In the genomic region with DNA sequence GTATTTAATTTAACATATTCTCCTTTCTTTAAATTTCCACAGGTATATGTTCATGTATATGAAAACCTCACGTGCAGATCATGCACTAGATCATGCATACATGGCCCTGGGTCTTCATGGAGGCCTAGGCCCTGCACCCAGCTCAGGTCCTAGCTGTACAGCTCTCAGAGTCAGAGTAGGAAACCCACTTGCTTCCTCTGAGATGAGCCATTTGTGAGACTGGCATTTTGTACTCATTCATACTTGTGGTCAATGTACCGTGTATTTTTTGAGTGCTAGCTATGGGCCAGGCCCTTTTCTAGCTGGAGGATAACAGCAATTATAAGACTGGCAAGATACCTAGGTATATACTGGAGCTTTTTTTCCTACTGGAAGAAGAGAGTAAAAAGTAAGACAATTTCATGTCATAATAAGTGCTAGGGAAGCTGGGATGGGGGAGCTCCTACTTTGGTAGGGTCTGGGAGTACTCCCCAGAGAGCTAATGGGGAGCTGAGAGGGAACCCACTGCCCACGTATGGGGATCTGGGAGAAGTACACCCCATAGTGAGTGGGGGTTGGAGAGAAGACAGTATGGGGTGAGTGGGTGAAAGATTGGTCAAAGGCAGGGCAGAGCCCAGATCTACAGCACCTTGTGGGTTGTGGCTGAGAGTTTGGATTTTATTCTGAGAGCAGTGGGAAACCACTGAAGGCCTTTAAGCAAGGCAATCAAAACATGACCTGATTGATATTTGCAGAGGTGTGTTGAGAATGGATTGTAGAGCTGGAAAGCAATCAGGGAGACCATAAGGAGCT, we compare ENCODE assay signal across 18 cellular contexts.
"Had no signal": no experiment of that assay in that cellular context is flagged by ENCODE, and none has a peak within 500 bp of the region (broad histone marks: within the 10 kb centered on the region; RNA-seq: fewer than 3 reads in every experiment).

No MANE protein-coding gene starts in this region.

- H3K9me3 Mint-ChIP-seq: activated T-helper 1 cell treated with anti-CD3 and anti-CD28 coated beads, Interleukin-12 subunit alpha, Interleukin-12 subunit beta, Interleukin-2, Interleukin-4 antibody, amounts not matched to agents 30 ng/mL and 10 ng/mL and 1 ng/mL, durations not matched to agents 14 hours and 24 hours and 36 hours; brain; effector memory CD8-positive, alpha-beta T cell; naive thymus-derived CD8-positive, alpha-beta T cell had no signal

- FAIRE-seq: small intestine had no signal

- H3K27ac Mint-ChIP-seq: activated T-helper 1 cell treated with anti-CD3 and anti-CD28 coated beads, Interleukin-12 subunit alpha, Interleukin-12 subunit beta, Interleukin-2, Interleukin-4 antibody, amounts not matched to agents 30 ng/mL and 10 ng/mL and 1 ng/mL, durations not matched to agents 14 hours and 24 hours and 36 hours; brain; effector memory CD8-positive, alpha-beta T cell had no signal

- H3K27me3 Mint-ChIP-seq: brain; effector memory CD8-positive, alpha-beta T cell; naive thymus-derived CD8-positive, alpha-beta T cell had no signal

- DNase-seq: activated CD4-positive, alpha-beta T cell treated with anti-CD3 and anti-CD28 coated beads, Interleukin-2, amount 50 U/mL, for 1 hour; activated CD4-positive, CD25-positive, alpha-beta regulatory T cell treated with anti-CD3 and anti-CD28 coated beads, Interleukin-2, amount 50 U/mL, for 72 hours; activated naive CD4-positive, alpha-beta T cell; caudate nucleus; effector memory CD8-positive, alpha-beta T cell; foreskin fibroblast; left colon; lower lobe of right lung; naive thymus-derived CD8-positive, alpha-beta T cell; ovary; psoas muscle; right cardiac atrium; small intestine; stimulated activated CD4-positive, alpha-beta T cell treated with anti-CD3 and anti-CD28 coated beads, Interleukin-15, amount 100 ng/mL, for 24 hours; stimulated activated CD4-positive, alpha-beta T cell treated with anti-CD3 and anti-CD28 coated beads, Interleukin-2, amount 100 ng/mL, for 48 hours; upper lobe of right lung had no signal

- H3K36me3 Mint-ChIP-seq: brain had no signal

- H3K4me1 Mint-ChIP-seq: brain had no signal

- ATAC-seq: effector memory CD8-positive, alpha-beta T cell; left colon; lower lobe of right lung; naive thymus-derived CD8-positive, alpha-beta T cell; psoas muscle; right cardiac atrium; upper lobe of right lung had no signal

- H3K4me3 Mint-ChIP-seq: activated T-helper 1 cell treated with anti-CD3 and anti-CD28 coated beads, Interleukin-12 subunit alpha, Interleukin-12 subunit beta, Interleukin-2, Interleukin-4 antibody, amounts not matched to agents 30 ng/mL and 10 ng/mL and 1 ng/mL, durations not matched to agents 14 hours and 24 hours and 36 hours; brain; effector memory CD8-positive, alpha-beta T cell; naive thymus-derived CD8-positive, alpha-beta T cell had no signal
